In the genomic region with DNA sequence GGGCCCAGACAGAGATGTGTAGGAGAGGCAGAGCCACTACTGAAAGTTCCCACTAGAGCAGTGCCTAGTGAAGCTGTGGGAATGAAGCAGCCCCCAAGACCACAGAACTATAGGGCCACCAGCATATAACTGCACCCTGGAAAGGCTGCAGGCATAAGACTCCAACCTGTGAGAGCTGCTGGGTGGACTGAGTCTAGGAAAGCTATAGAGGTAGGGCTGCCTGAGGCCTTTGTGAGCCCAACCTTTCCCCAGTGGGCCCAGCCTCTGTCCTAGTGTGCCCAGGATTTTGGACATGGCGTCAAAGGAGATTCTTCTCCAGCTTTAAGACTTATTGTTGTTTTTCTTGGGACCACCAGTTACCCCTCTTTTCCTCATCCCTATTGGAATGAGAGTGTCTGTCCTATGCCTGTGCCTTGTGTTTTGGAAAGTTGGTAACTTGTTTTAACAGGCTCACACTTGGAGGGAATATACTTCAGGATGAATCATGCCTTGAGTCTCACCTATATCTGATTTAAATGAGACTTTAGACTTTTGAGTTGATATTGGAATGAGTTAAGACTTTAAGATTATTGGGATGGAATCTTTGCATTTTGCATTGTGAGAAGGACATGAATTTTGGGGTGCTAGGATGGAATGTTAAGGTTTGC, we compare ENCODE assay signal across 1 cellular context.
TF ChIP-seq lines count a peak whose summit lies in the region.

No MANE protein-coding gene starts in this region.

TF ChIP-seq in K562, 482 proteins besides CTCF, POLR2A, EP300 and RAD21:
- TF ChIP-seq MAFK (IDR thresholded peaks at IDR 0.05; ENCODE audit: low read length), result no peak
- no peak for TF ChIP-seq ZNF764 (CRISPR knock-in tag; IDR thresholded peaks at IDR 0.05; ENCODE audit: low read depth)
- no peak for TF ChIP-seq THRA (IDR thresholded peaks at IDR 0.05)
- no peak for TF ChIP-seq POLR2AphosphoS2 (IDR thresholded peaks at IDR 0.05; ENCODE audit: low read length)
- TF ChIP-seq, protein P1, sequence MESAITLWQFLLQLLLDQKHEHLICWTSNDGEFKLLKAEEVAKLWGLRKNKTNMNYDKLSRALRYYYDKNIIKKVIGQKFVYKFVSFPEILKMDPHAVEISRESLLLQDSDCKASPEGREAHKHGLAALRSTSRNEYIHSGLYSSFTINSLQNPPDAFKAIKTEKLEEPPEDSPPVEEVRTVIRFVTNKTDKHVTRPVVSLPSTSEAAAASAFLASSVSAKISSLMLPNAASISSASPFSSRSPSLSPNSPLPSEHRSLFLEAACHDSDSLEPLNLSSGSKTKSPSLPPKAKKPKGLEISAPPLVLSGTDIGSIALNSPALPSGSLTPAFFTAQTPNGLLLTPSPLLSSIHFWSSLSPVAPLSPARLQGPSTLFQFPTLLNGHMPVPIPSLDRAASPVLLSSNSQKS (CRISPR knock-in tag; IDR thresholded peaks at IDR 0.05), result no peak
- TF ChIP-seq, protein P2, sequence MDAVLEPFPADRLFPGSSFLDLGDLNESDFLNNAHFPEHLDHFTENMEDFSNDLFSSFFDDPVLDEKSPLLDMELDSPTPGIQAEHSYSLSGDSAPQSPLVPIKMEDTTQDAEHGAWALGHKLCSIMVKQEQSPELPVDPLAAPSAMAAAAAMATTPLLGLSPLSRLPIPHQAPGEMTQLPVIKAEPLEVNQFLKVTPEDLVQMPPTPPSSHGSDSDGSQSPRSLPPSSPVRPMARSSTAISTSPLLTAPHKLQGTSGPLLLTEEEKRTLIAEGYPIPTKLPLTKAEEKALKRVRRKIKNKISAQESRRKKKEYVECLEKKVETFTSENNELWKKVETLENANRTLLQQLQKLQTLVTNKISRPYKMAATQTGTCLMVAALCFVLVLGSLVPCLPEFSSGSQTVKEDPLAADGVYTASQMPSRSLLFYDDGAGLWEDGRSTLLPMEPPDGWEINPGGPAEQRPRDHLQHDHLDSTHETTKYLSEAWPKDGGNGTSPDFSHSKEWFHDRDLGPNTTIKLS (IDR thresholded peaks at IDR 0.05; ENCODE audit: borderline replicate concordance, low read depth), result no peak
- no peak for TF ChIP-seq HDAC3 (IDR thresholded peaks at IDR 0.05; ENCODE audit: borderline replicate concordance, partially characterized antibody)
- TF ChIP-seq ZBTB9 (CRISPR knock-in tag; IDR thresholded peaks at IDR 0.05), result no peak
- TF ChIP-seq, protein P3, sequence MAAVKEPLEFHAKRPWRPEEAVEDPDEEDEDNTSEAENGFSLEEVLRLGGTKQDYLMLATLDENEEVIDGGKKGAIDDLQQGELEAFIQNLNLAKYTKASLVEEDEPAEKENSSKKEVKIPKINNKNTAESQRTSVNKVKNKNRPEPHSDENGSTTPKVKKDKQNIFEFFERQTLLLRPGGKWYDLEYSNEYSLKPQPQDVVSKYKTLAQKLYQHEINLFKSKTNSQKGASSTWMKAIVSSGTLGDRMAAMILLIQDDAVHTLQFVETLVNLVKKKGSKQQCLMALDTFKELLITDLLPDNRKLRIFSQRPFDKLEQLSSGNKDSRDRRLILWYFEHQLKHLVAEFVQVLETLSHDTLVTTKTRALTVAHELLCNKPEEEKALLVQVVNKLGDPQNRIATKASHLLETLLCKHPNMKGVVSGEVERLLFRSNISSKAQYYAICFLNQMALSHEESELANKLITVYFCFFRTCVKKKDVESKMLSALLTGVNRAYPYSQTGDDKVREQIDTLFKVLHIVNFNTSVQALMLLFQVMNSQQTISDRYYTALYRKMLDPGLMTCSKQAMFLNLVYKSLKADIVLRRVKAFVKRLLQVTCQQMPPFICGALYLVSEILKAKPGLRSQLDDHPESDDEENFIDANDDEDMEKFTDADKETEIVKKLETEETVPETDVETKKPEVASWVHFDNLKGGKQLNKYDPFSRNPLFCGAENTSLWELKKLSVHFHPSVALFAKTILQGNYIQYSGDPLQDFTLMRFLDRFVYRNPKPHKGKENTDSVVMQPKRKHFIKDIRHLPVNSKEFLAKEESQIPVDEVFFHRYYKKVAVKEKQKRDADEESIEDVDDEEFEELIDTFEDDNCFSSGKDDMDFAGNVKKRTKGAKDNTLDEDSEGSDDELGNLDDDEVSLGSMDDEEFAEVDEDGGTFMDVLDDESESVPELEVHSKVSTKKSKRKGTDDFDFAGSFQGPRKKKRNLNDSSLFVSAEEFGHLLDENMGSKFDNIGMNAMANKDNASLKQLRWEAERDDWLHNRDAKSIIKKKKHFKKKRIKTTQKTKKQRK (IDR thresholded peaks at IDR 0.05; ENCODE audit: borderline replicate concordance, low read depth, low read length), result no peak
- TF ChIP-seq HDAC2 (IDR thresholded peaks at IDR 0.05), result no peak
